Comparison of ENCODE assay signal across 8 cellular contexts in genomic region chr17:77959926-77960521, GRCh38. TPM values are rescaled to one million over a fixed set of nuclear protein-coding genes. Genes with fewer than 3 reads are reported as not detected.
DNase-seq lines count a peak whose midpoint lies in the region; ATAC-seq and TF ChIP-seq lines count a peak whose summit lies in the region.

No MANE protein-coding gene starts in this region.

- 6% methylated on average over 23 of the region's 23 CpGs for WGBS in hepatocyte (ENCODE audit: low lambda C conversion rate, missing lambda C conversion rate)

- peak overlapping the region; percentile 97 for H3K4me3 Mint-ChIP-seq in CD8-positive, alpha-beta T cell

- H3K27me3 ChIP-seq in CD8-positive, alpha-beta T cell (ENCODE audit: insufficient read depth, low read length), result no peaks in the 10 kb centered on the region
- H3K27me3 ChIP-seq in hepatocyte (peaks cover 15% of the 10 kb centered on the region), skeletal muscle tissue (ENCODE audit: control insufficient read depth in 3 of 3, insufficient read depth in 3 of 3, low read length in 3 of 3) (no peaks in the 10 kb centered on the region)

- no peaks in the 10 kb centered on the region for H3K9me3 Mint-ChIP-seq in CD8-positive, alpha-beta T cell

- H3K4me1 Mint-ChIP-seq in CD8-positive, alpha-beta T cell (ENCODE audit: low read depth), result peaks cover 57% of the 10 kb centered on the region

- no peak for TF ChIP-seq POLR2A in GM18505 (IDR thresholded peaks at IDR 0.05; ENCODE audit: borderline replicate concordance, extremely low read depth, insufficient read depth, insufficient read length)

- TF ChIP-seq CTCF in CD8-positive, alpha-beta T cell (IDR thresholded peaks at IDR 0.05), result no peak
- no peak for TF ChIP-seq CTCF in hepatocyte (IDR thresholded peaks at IDR 0.05; ENCODE audit: poor library complexity)

- H3K9me2 ChIP-seq in hepatocyte (replicated peaks; ENCODE audit: insufficient read depth), result no peaks in the 10 kb centered on the region

- H3K36me3 Mint-ChIP-seq in CD8-positive, alpha-beta T cell, result peaks cover 15% of the 10 kb centered on the region

- H4K20me1 ChIP-seq in hepatocyte (ENCODE audit: insufficient read depth, poor library complexity, severe bottlenecking), result peaks cover 48% of the 10 kb centered on the region

- DNase-seq in CD8-positive, alpha-beta T cell, result peak in 5 of 7 experiments; percentile 16 to 66 (median 47)
- DNase-seq in NCI-H146 (lab: John Stamatoyannopoulos, UW) (peak; percentile 40), hepatocyte (ENCODE audit: low spot score) (peak; percentile 11)
- DNase-seq in activated gamma-delta T cell treated with anti-CD3 and anti-CD28 coated beads, Interleukin-2, amount 50 U/mL, for 16 hours (ENCODE audit: low read depth), result peak; percentile 11

- H3K79me2 ChIP-seq in hepatocyte, result peaks cover 57% of the 10 kb centered on the region

- no peaks in the 10 kb centered on the region for H3K9me3 ChIP-seq in CD8-positive, alpha-beta T cell (ENCODE audit: low read length)
- H3K9me3 ChIP-seq in hepatocyte (ENCODE audit: low read depth) (no peaks in the 10 kb centered on the region), skeletal muscle tissue (ENCODE audit: control insufficient read depth in 3 of 3, low read length in 3 of 3) (no peaks in the 10 kb centered on the region)

- no peak overlapping the region for H2AFZ ChIP-seq in hepatocyte

- intact Hi-C loops in CD8-positive, alpha-beta T cell (cut with DNase I, micrococcal nuclease), result loop anchor here (2.0 to 5.0 kb wide), 10 partner anchors 37 to 628 kb away; partner anchors contain the start of gene TMC6 (in 1 of the 2)

- H3K9ac ChIP-seq in skeletal muscle tissue (ENCODE audit: low read depth in 1 of 3, low read length in 3 of 3), result peak overlapping the region; percentile 76 to 85 (median 77)

- peak overlapping the region; percentile 84 for H3K4me2 ChIP-seq in hepatocyte

- POLR2A ChIA-PET in CD8-positive, alpha-beta T cell (lab: Charles Lee), result interaction anchor here (0.6 to 3.9 kb wide), 5 partner anchors 11 to 169 kb away, joined by 3 to 18 read pairs (median 3); partner anchors contain the start of genes TMC6 and TMC8

- peaks cover 56% of the 10 kb centered on the region for H3K4me1 ChIP-seq in CD8-positive, alpha-beta T cell (ENCODE audit: insufficient read depth, low read length)
- H3K4me1 ChIP-seq in hepatocyte (ENCODE audit: insufficient read depth), result peaks cover 13% of the 10 kb centered on the region
- H3K4me1 ChIP-seq in skeletal muscle tissue (ENCODE audit: control insufficient read depth in 3 of 3, insufficient read depth in 3 of 3, low read length in 3 of 3), result peaks cover 25 to 43% (median 41%) of the 10 kb centered on the region in 3 donors

- peak overlapping the region; percentile 65 for H3K27ac ChIP-seq in CD8-positive, alpha-beta T cell (ENCODE audit: low read depth, low read length)
- H3K27ac ChIP-seq in hepatocyte (no peak overlapping the region), skeletal muscle tissue (ENCODE audit: low read depth, low read length) (no peak overlapping the region)

- no peaks in the 10 kb centered on the region for H3K36me3 ChIP-seq in CD8-positive, alpha-beta T cell (ENCODE audit: insufficient read depth, low read length)
- no peaks in the 10 kb centered on the region for H3K36me3 ChIP-seq in hepatocyte (replicated peaks; ENCODE audit: insufficient read depth, low read depth)
- no peaks in the 10 kb centered on the region for H3K36me3 ChIP-seq in skeletal muscle tissue (ENCODE audit: control insufficient read depth in 3 of 3, insufficient read depth in 3 of 3, low read length in 3 of 3)

- peak overlapping the region; percentile 54 for H3K4me3 ChIP-seq in CD8-positive, alpha-beta T cell (ENCODE audit: low read depth, low read length)
- peak overlapping the region; percentile 22 for H3K4me3 ChIP-seq in hepatocyte
- peak overlapping the region; percentile 73 to 86 (median 81) for H3K4me3 ChIP-seq in skeletal muscle tissue (ENCODE audit: low read length in 3 of 3)

- peak overlapping the region; percentile 97 for H3K27ac Mint-ChIP-seq in CD8-positive, alpha-beta T cell

- peak; percentile 10 for ATAC-seq in CD8-positive, alpha-beta T cell
- ATAC-seq in HG03196 (IDR thresholded peaks at IDR 0.05; ENCODE audit: unreplicated experiment) (no peak), GM18520 (IDR thresholded peaks at IDR 0.05; ENCODE audit: unreplicated experiment) (no peak), GM18505 (IDR thresholded peaks at IDR 0.05; ENCODE audit: unreplicated experiment) (no peak)

- no peaks in the 10 kb centered on the region for H3K27me3 Mint-ChIP-seq in CD8-positive, alpha-beta T cell (ENCODE audit: low read depth)

- CTCF ChIA-PET in CD8-positive, alpha-beta T cell (lab: Charles Lee), result interaction anchor here (0.9 kb wide), 1 partner anchor 54 kb away, joined by 3 read pairs; no protein-coding TSS in a partner anchor

RNA-seq across cellular contexts. Expression of gene TNRC6C, which starts 1.5 kb away (rescaled TPM):
- total RNA-seq in CD8-positive, alpha-beta T cell, result 10 to 100 TPM; 49.3 to 53.8 TPM
- total RNA-seq in hepatocyte, result 3.5 and 4.2 TPM in 2 replicates
- 5.1 and 5.6 TPM in 2 replicates for polyA plus RNA-seq in hepatocyte
- 12.5 TPM for total RNA-seq in skeletal muscle tissue

Comparison
In these comparisons a context has a peak if more than half of its experiments do, and no peak if none do; other contexts are left out.
1. H3K4me3 ChIP-seq: peak in every context shown above with its lines; median percentile 81 in skeletal muscle tissue; 54 in CD8-positive, alpha-beta T cell; 22 in hepatocyte.